In genomic region chr5:178489281-178489976, GRCh38 we compare ENCODE assay signal across 1 cellular context.
TF ChIP-seq lines count a peak whose summit lies in the region.

No MANE protein-coding gene starts in this region.

TF ChIP-seq in SK-N-SH, 30 proteins besides CTCF, POLR2A, EP300 and RAD21 (continued from another document):
- TF ChIP-seq FOSL2 (IDR thresholded peaks at IDR 0.05; ENCODE audit: borderline replicate concordance, low read depth) (no peak), TEAD4 (IDR thresholded peaks at IDR 0.05; ENCODE audit: borderline replicate concordance, insufficient read depth) (no peak), SMC3 (IDR thresholded peaks at IDR 0.05; ENCODE audit: low read depth, low read length) (no peak), TCF12 (IDR thresholded peaks at IDR 0.05) (no peak), REST (IDR thresholded peaks at IDR 0.05; ENCODE audit: low read depth, low read length) (no peak), EZH2phosphoT487 (IDR thresholded peaks at IDR 0.05; ENCODE audit: borderline replicate concordance, low read depth) (no peak)
TF ChIP-seq in SK-N-SH: peak in this region for 0.
